14 cellular contexts compared by ENCODE assay signal in genomic region chr9:16505159-16505558, GRCh38.
DNase-seq lines count a peak whose midpoint lies in the region; ATAC-seq and TF ChIP-seq lines count a peak whose summit lies in the region.
"Had no signal": no experiment of that assay in that cellular context is flagged by ENCODE, and none has a peak within 500 bp of the region (broad histone marks: within the 10 kb centered on the region; RNA-seq: fewer than 3 reads in every experiment).

No MANE protein-coding gene starts in this region.

- DNase-seq in Caco-2 (peak; percentile 43 to 47), SJSA1 (ENCODE audit: low read depth in 1 of 2, low spot score in 2 of 2) (peak; percentile 61 to 76), fibroblast of peridontal ligament (ENCODE audit: extremely low read depth) (peak; percentile 71), osteocyte (ENCODE audit: extremely low spot score, unreplicated experiment) (no peak), pons (ENCODE audit: low spot score) (no peak)
- no peak for DNase-seq in activated CD4-positive, CD25-positive, alpha-beta regulatory T cell treated with anti-CD3 and anti-CD28 coated beads, Interleukin-2, amount 50 U/mL, for 72 hours
- DNase-seq in activated T-cell treated with anti-CD3 and anti-CD28 coated beads, Interleukin-2, amount 50 U/mL, for 4 hours: no peak
- DNase-seq: BE2C; NCI-H2081 treated with DMSO at 0.1 percent for 48 hours; ovary; stimulated activated CD4-positive, alpha-beta T cell treated with anti-CD3 and anti-CD28 coated beads, Interleukin-2, amount 100 ng/mL, for 48 hours; T1000 had no signal

- H3K27ac Mint-ChIP-seq in Caco-2 (ENCODE audit: unreplicated experiment): peak overlapping the region; percentile 70
- peak overlapping the region; percentile 86 for H3K27ac Mint-ChIP-seq in osteocyte (ENCODE audit: unreplicated experiment)

- CTCF ChIA-PET in Caco-2 (lab: Charles Lee): no interaction called here

- no peaks in the 10 kb centered on the region for H3K4me1 Mint-ChIP-seq in Caco-2 (ENCODE audit: low read depth, unreplicated experiment)
- H3K4me1 Mint-ChIP-seq in osteocyte (ENCODE audit: unreplicated experiment): peaks cover 51% of the 10 kb centered on the region
- H3K4me1 Mint-ChIP-seq in activated T-cell treated with anti-CD3 and anti-CD28 coated beads, Interleukin-2, amount 50 U/mL, for 4 hours (ENCODE audit: low read depth): no peaks in the 10 kb centered on the region

- BruUV-seq in Caco-2 (replicated peaks; lab: Mats Ljungman, UMichigan): no TSS peak

- H3K36me3 Mint-ChIP-seq in Caco-2 (ENCODE audit: insufficient read depth, unreplicated experiment): no peaks in the 10 kb centered on the region
- H3K36me3 Mint-ChIP-seq in osteocyte (ENCODE audit: unreplicated experiment): peaks cover 8% of the 10 kb centered on the region
- no peaks in the 10 kb centered on the region for H3K36me3 Mint-ChIP-seq in activated T-cell treated with anti-CD3 and anti-CD28 coated beads, Interleukin-2, amount 50 U/mL, for 4 hours (ENCODE audit: insufficient read depth)

- no peak for TF ChIP-seq CTCF in Caco-2 (IDR thresholded peaks at IDR 0.05; ENCODE audit: insufficient read depth in 1 of 2, low read depth in 1 of 2, low read length in 1 of 2, severe bottlenecking in 1 of 2, unreplicated experiment in 1 of 2)
- no peak for TF ChIP-seq CTCF in osteocyte (IDR thresholded peaks at IDR 0.05)

- H3K27me3 ChIP-seq in Caco-2 (replicated peaks; ENCODE audit: control insufficient read depth, insufficient read depth, low read length): no peaks in the 10 kb centered on the region
- H3K27me3 ChIP-seq in SJSA1 (replicated peaks): no peaks in the 10 kb centered on the region
- H3K27me3 ChIP-seq: BE2C, ovary had no signal

- H3K27ac ChIP-seq in SJSA1: peak overlapping the region; percentile 81
- H3K27ac ChIP-seq: epithelial cell of prostate had no signal

- no peaks in the 10 kb centered on the region for H3K27me3 Mint-ChIP-seq in Caco-2 (ENCODE audit: insufficient read depth, unreplicated experiment)
- no peaks in the 10 kb centered on the region for H3K27me3 Mint-ChIP-seq in osteocyte (ENCODE audit: unreplicated experiment)
- no peaks in the 10 kb centered on the region for H3K27me3 Mint-ChIP-seq in activated T-cell treated with anti-CD3 and anti-CD28 coated beads, Interleukin-2, amount 50 U/mL, for 4 hours (ENCODE audit: low read depth)

- POLR2A ChIA-PET in Caco-2 (lab: Charles Lee): no interaction called here

- no peaks in the 10 kb centered on the region for H3K9me3 ChIP-seq in Caco-2
- H3K9me3 ChIP-seq in SJSA1 (replicated peaks): no peaks in the 10 kb centered on the region
- H3K9me3 ChIP-seq: BE2C, ovary had no signal

- intact Hi-C loops in Caco-2 (cut with micrococcal nuclease; ENCODE audit: unreplicated experiment): no loop called here

- H3K4me3 ChIP-seq in Caco-2 (ENCODE audit: low read depth, low read length) (no peak overlapping the region), SJSA1 (no peak overlapping the region)
- H3K4me3 ChIP-seq: ovary had no signal

- H3K36me3 ChIP-seq in Caco-2 (ENCODE audit: control insufficient read depth, insufficient read depth, low read length): no peaks in the 10 kb centered on the region
- no peaks in the 10 kb centered on the region for H3K36me3 ChIP-seq in SJSA1
- H3K36me3 ChIP-seq: BE2C, ovary had no signal

- ATAC-seq in GM21717 (IDR thresholded peaks at IDR 0.05; ENCODE audit: unreplicated experiment): no peak
- no peak for ATAC-seq in activated T-cell treated with anti-CD3 and anti-CD28 coated beads, Interleukin-2, amount 50 U/mL, for 4 hours

- H3K4me3 Mint-ChIP-seq in Caco-2 (ENCODE audit: unreplicated experiment) (no peak overlapping the region), osteocyte (ENCODE audit: unreplicated experiment) (no peak overlapping the region)
- H3K4me3 Mint-ChIP-seq in activated T-cell treated with anti-CD3 and anti-CD28 coated beads, Interleukin-2, amount 50 U/mL, for 4 hours: no peak overlapping the region

- H3K4me1 ChIP-seq in Caco-2 (peaks cover 4% of the 10 kb centered on the region; the same call in 1 of the 2 replicates), SJSA1 (replicated peaks) (peaks cover 37% of the 10 kb centered on the region)
- H3K4me1 ChIP-seq: BE2C had no signal

- H3K9me3 Mint-ChIP-seq in Caco-2 (ENCODE audit: unreplicated experiment) (no peaks in the 10 kb centered on the region), osteocyte (ENCODE audit: unreplicated experiment) (no peaks in the 10 kb centered on the region)
- H3K9me3 Mint-ChIP-seq in activated T-cell treated with anti-CD3 and anti-CD28 coated beads, Interleukin-2, amount 50 U/mL, for 4 hours: peaks cover 4% of the 10 kb centered on the region

Comparison
In these comparisons a context has a peak if more than half of its experiments do, and no peak if none do; other contexts are left out.
1. DNase-seq: peak in Caco-2 (2 of 2), SJSA1 (2 of 2) and fibroblast of peridontal ligament (single experiment); none in osteocyte (single experiment), activated CD4-positive, CD25-positive, alpha-beta regulatory T cell treated with anti-CD3 and anti-CD28 coated beads, Interleukin-2, amount 50 U/mL, for 72 hours (single experiment), pons (single experiment) and activated T-cell treated with anti-CD3 and anti-CD28 coated beads, Interleukin-2, amount 50 U/mL, for 4 hours (single experiment).